In the genomic region with DNA sequence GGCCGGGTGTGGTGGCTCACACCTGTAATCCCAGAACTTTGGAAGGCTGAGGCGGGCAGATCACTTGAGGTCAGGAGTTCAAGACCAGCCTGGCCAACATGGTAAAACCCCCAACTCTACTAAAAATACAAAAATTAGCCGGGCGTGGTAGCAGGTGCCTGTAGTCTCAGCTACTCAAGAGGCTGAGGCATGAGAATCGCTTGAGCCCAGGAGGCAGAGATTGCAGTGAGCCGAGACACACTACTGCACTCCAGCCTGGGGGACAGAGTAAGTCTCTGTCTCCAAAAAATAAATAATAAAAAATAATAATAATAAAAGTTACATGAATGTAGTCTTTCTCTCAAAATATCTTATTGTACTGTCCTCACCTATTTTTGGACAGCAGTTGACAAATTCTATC, we compare ENCODE assay signal across 2 cellular contexts. TPM values are rescaled to one million over a fixed set of nuclear protein-coding genes. Genes with fewer than 3 reads are reported as not detected.
"Had no signal": no experiment of that assay in that cellular context is flagged by ENCODE, and none has a peak within 500 bp of the region (broad histone marks: within the 10 kb centered on the region; RNA-seq: fewer than 3 reads in every experiment).

No MANE protein-coding gene starts in this region.

RNA-seq across cellular contexts. Expression of gene PCAT6, which starts 15.8 kb away (rescaled TPM):
- total RNA-seq: ascending aorta, cerebellum had no signal
